13 cellular contexts compared by ENCODE assay signal in genomic region chr15:75205064-75205395, GRCh38. TPM values are rescaled to one million over a fixed set of nuclear protein-coding genes. Genes with fewer than 3 reads are reported as not detected.
DNase-seq lines count a peak whose midpoint lies in the region; FAIRE-seq and TF ChIP-seq lines count a peak whose summit lies in the region.
"Had no signal": no experiment of that assay in that cellular context is flagged by ENCODE, and none has a peak within 500 bp of the region (broad histone marks: within the 10 kb centered on the region; RNA-seq: fewer than 3 reads in every experiment).

No MANE protein-coding gene starts in this region.

- H3K9me3 ChIP-seq in Karpas-422 (ENCODE audit: low read length) (no peaks in the 10 kb centered on the region), astrocyte (ENCODE audit: insufficient read depth, low read depth, low read length) (no peaks in the 10 kb centered on the region), parathyroid adenoma (ENCODE audit: control insufficient read depth, low read length) (no peaks in the 10 kb centered on the region)
- H3K9me3 ChIP-seq: transverse colon had no signal

- H2AFZ ChIP-seq in Karpas-422 (ENCODE audit: low read length) = no peak overlapping the region
- H2AFZ ChIP-seq in astrocyte (ENCODE audit: low read depth, low read length) = no peak overlapping the region
- no peak overlapping the region for H2AFZ ChIP-seq in parathyroid adenoma

- H3K4me3 Mint-ChIP-seq in T-helper 2 cell treated with Interferon-gamma antibody and Interleukin-4, amounts not matched to agents 5 μg/mL and 100 μg/mL, for 36 hours = peak overlapping the region; percentile 93
- H3K4me3 Mint-ChIP-seq in astrocyte (ENCODE audit: unreplicated experiment) = peak overlapping the region; percentile 79

- no peak for DNase-seq in T-helper 2 cell treated with Interferon-gamma antibody and Interleukin-4, amounts not matched to agents 5 μg/mL and 100 μg/mL, for 36 hours (ENCODE audit: low spot score)
- no peak for DNase-seq in T-helper 2 cell
- no peak for DNase-seq in Karpas-422
- DNase-seq in astrocyte (ENCODE audit: low read depth) = no peak
- DNase-seq in hepatic stellate cell (ENCODE audit: low spot score) = no peak
- no peak for DNase-seq in cerebellum (ENCODE audit: low spot score)
- no peak for DNase-seq in NCI-H2196 treated with DMSO at 0.1 percent for 48 hours (lab: John Stamatoyannopoulos, UW; ENCODE audit: unreplicated experiment)
- DNase-seq: SIG-M5 had no signal

- FAIRE-seq in astrocyte (lab: Jason Lieb, UNC) = no peak
- FAIRE-seq: A204.1, colon, H54 had no signal

- H3K79me2 ChIP-seq in Karpas-422 (ENCODE audit: low read length) (peaks cover 80% of the 10 kb centered on the region), astrocyte (ENCODE audit: insufficient read depth, low read length) (peaks cover 63% of the 10 kb centered on the region), parathyroid adenoma (peaks cover 49% of the 10 kb centered on the region)

- H3K27me3 ChIP-seq in Karpas-422 (ENCODE audit: low read length) = no peaks in the 10 kb centered on the region
- peaks cover 9% of the 10 kb centered on the region for H3K27me3 ChIP-seq in astrocyte (ENCODE audit: insufficient read depth, low read length)
- no peaks in the 10 kb centered on the region for H3K27me3 ChIP-seq in parathyroid adenoma (ENCODE audit: control insufficient read depth, insufficient read depth, low read length)
- H3K27me3 ChIP-seq: transverse colon had no signal

- H3K4me2 ChIP-seq in Karpas-422 (ENCODE audit: low read depth, low read length, poor library complexity, severe bottlenecking) = peak overlapping the region; percentile 86
- H3K4me2 ChIP-seq in astrocyte (ENCODE audit: low read length) = peak overlapping the region; percentile 53
- no peak overlapping the region for H3K4me2 ChIP-seq in parathyroid adenoma (ENCODE audit: low read length)

- peaks cover 58% of the 10 kb centered on the region for H3K36me3 Mint-ChIP-seq in T-helper 2 cell treated with Interferon-gamma antibody and Interleukin-4, amounts not matched to agents 5 μg/mL and 100 μg/mL, for 36 hours (ENCODE audit: low read depth)
- H3K36me3 Mint-ChIP-seq in astrocyte (ENCODE audit: low read depth, unreplicated experiment) = peaks cover 3% of the 10 kb centered on the region

- H3K36me3 ChIP-seq in Karpas-422 (ENCODE audit: insufficient read depth, low read length) (peaks cover 22% of the 10 kb centered on the region; the same call in 1 of the 2 replicates), astrocyte (ENCODE audit: insufficient read depth, low read length) (peaks cover 4% of the 10 kb centered on the region), parathyroid adenoma (ENCODE audit: control insufficient read depth, insufficient read depth, low read length) (no peaks in the 10 kb centered on the region)

- H3K4me1 Mint-ChIP-seq in T-helper 2 cell treated with Interferon-gamma antibody and Interleukin-4, amounts not matched to agents 5 μg/mL and 100 μg/mL, for 36 hours (ENCODE audit: low read depth) = peaks cover 40% of the 10 kb centered on the region
- peaks cover 19% of the 10 kb centered on the region for H3K4me1 Mint-ChIP-seq in astrocyte (ENCODE audit: low read depth, unreplicated experiment)

- no peak overlapping the region for H3K27ac ChIP-seq in Karpas-422 (ENCODE audit: low read length)
- H3K27ac ChIP-seq in astrocyte (ENCODE audit: low read depth, low read length) = no peak overlapping the region
- H3K27ac ChIP-seq in parathyroid adenoma = no peak overlapping the region

- no peaks in the 10 kb centered on the region for H3K9me2 ChIP-seq in Karpas-422 (replicated peaks; ENCODE audit: insufficient read depth, low read length)

- H4K20me1 ChIP-seq in Karpas-422 (ENCODE audit: insufficient read depth, low read depth, low read length) (peaks cover 70% of the 10 kb centered on the region), astrocyte (ENCODE audit: insufficient read depth, low read length) (peaks cover 78% of the 10 kb centered on the region)

- no peak overlapping the region for H3K9ac ChIP-seq in Karpas-422 (ENCODE audit: low read length)
- no peak overlapping the region for H3K9ac ChIP-seq in astrocyte (ENCODE audit: low read length)
- no peak overlapping the region for H3K9ac ChIP-seq in parathyroid adenoma

- no peaks in the 10 kb centered on the region for H3K27me3 Mint-ChIP-seq in T-helper 2 cell treated with Interferon-gamma antibody and Interleukin-4, amounts not matched to agents 5 μg/mL and 100 μg/mL, for 36 hours (ENCODE audit: low read depth)
- no peaks in the 10 kb centered on the region for H3K27me3 Mint-ChIP-seq in astrocyte (ENCODE audit: low read depth, unreplicated experiment)

- H3K4me1 ChIP-seq in Karpas-422 (ENCODE audit: low read length) = peaks cover 36% of the 10 kb centered on the region
- H3K4me1 ChIP-seq in astrocyte (ENCODE audit: insufficient read depth, low read length) = peaks cover 19% of the 10 kb centered on the region
- H3K4me1 ChIP-seq in parathyroid adenoma = peaks cover 11% of the 10 kb centered on the region

- H3K27ac Mint-ChIP-seq in T-helper 2 cell treated with Interferon-gamma antibody and Interleukin-4, amounts not matched to agents 5 μg/mL and 100 μg/mL, for 36 hours = peak overlapping the region; percentile 86
- H3K27ac Mint-ChIP-seq in astrocyte (ENCODE audit: unreplicated experiment) = peak overlapping the region; percentile 41

- H3K9me3 Mint-ChIP-seq in T-helper 2 cell treated with Interferon-gamma antibody and Interleukin-4, amounts not matched to agents 5 μg/mL and 100 μg/mL, for 36 hours = no peaks in the 10 kb centered on the region
- no peaks in the 10 kb centered on the region for H3K9me3 Mint-ChIP-seq in astrocyte (ENCODE audit: unreplicated experiment)

- TF ChIP-seq CTCF in astrocyte (IDR thresholded peaks at IDR 0.05; ENCODE audit: insufficient read depth, low read depth, low read length) (no peak), parathyroid adenoma (IDR thresholded peaks at IDR 0.05) (no peak)

- H3K4me3 ChIP-seq in Karpas-422 (ENCODE audit: low read length) = no peak overlapping the region
- no peak overlapping the region for H3K4me3 ChIP-seq in astrocyte (ENCODE audit: insufficient read depth, low read depth, low read length)
- H3K4me3 ChIP-seq in parathyroid adenoma (ENCODE audit: low read depth, low read length) = peak overlapping the region; percentile 91

RNA-seq across cellular contexts. Expression of gene C15orf39, which starts 3.3 kb away (rescaled TPM):
- total RNA-seq in Karpas-422 (2014; rRNA removed; shearing (Covaris generic); ENCODE audit: low replicate concordance) = 11.3 and 17.5 TPM in 2 replicates
- total RNA-seq in astrocyte = 21.6 and 21.8 TPM in 2 replicates
- total RNA-seq in cerebellum = 2.2 TPM

RNA-seq across cellular contexts. Expression of gene GOLGA6C, which starts 53.1 kb away (rescaled TPM):
- total RNA-seq in Karpas-422 (2014; rRNA removed; shearing (Covaris generic); ENCODE audit: low replicate concordance) = not detected in 2 replicates
- not detected in 2 replicates for total RNA-seq in astrocyte
- not detected for total RNA-seq in cerebellum
- total RNA-seq: transverse colon had no signal
